In the genomic region with DNA sequence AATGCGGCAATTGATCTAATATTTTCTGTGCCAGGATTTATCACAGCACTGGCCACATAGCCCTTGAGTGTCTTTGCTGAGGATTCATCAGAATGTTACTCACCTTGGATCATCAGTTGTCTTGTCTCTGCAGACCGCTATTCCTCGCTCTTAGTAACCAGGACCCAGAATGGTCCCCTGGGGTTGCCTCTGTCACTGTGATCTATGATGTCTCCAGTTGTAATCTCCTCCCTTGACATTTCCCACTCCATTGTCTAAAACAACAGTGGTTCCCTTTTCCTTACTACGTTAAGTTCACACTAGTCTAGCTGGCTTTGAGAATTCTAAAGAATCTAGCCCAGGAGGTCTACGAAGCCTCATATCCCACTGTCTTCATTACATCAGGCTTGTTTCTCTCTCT, we compare ENCODE assay signal across 13 cellular contexts.
A peak's percentile ranks its signal among the peaks of the same experiment; 100 is the strongest.
DNase-seq lines count a peak whose midpoint lies in the region; ATAC-seq, FAIRE-seq and TF ChIP-seq lines count a peak whose summit lies in the region.
"Had no signal": no experiment of that assay in that cellular context is flagged by ENCODE, and none has a peak within 500 bp of the region (broad histone marks: within the 10 kb centered on the region; RNA-seq: fewer than 3 reads in every experiment).

No MANE protein-coding gene starts in this region.

- peak overlapping the region; percentile 19 to 41 for H3K27ac Mint-ChIP-seq in T-cell
- H3K27ac Mint-ChIP-seq in stimulated activated naive B cell treated with anti-CD40 and anti-IgM and Interleukin-4, amounts not matched to agents 10 μg/mL and 1 μg/mL and 100 μg/mL, for 72 hours = no peak overlapping the region
- H3K27ac Mint-ChIP-seq in Caco-2 (ENCODE audit: unreplicated experiment) = no peak overlapping the region
- H3K27ac Mint-ChIP-seq: activated T-cell treated with anti-CD3 and anti-CD28 coated beads, Interleukin-2, amount 50 U/mL, for 72 hours had no signal

- no peaks in the 10 kb centered on the region for H3K79me2 ChIP-seq in DND-41 (ENCODE audit: insufficient read depth, low read length)

- H3K27me3 ChIP-seq in DND-41 (ENCODE audit: insufficient read depth, low read length, poor library complexity) = no peaks in the 10 kb centered on the region
- H3K27me3 ChIP-seq in foreskin keratinocyte = no peaks in the 10 kb centered on the region
- no peaks in the 10 kb centered on the region for H3K27me3 ChIP-seq in skeletal muscle satellite cell (ENCODE audit: control insufficient read depth, insufficient read depth, low read length)
- no peaks in the 10 kb centered on the region for H3K27me3 ChIP-seq in pancreas
- H3K27me3 ChIP-seq in Caco-2 (replicated peaks; ENCODE audit: control insufficient read depth, insufficient read depth, low read length) = no peaks in the 10 kb centered on the region

- no peaks in the 10 kb centered on the region for H3K36me3 ChIP-seq in DND-41 (ENCODE audit: insufficient read depth, low read length)
- no peaks in the 10 kb centered on the region for H3K36me3 ChIP-seq in skeletal muscle satellite cell (ENCODE audit: insufficient read depth, low read length)
- no peaks in the 10 kb centered on the region for H3K36me3 ChIP-seq in pancreas
- H3K36me3 ChIP-seq in Caco-2 (ENCODE audit: control insufficient read depth, insufficient read depth, low read length) = no peaks in the 10 kb centered on the region

- H4K20me1 ChIP-seq in DND-41 (ENCODE audit: insufficient read depth, low read length) = no peaks in the 10 kb centered on the region

- peak overlapping the region; percentile 44; the same call in 1 of the 2 replicates for H3K4me2 ChIP-seq in DND-41 (ENCODE audit: insufficient read depth, low read length)
- peak overlapping the region; percentile 2 for H3K4me2 ChIP-seq in skeletal muscle satellite cell (ENCODE audit: low read length)

- no peak overlapping the region for H3K9ac ChIP-seq in DND-41 (ENCODE audit: low read depth, low read length)
- peak overlapping the region; percentile 83 for H3K9ac ChIP-seq in skeletal muscle satellite cell (ENCODE audit: low read depth, low read length)

- no peak for TF ChIP-seq CTCF in DND-41 (IDR thresholded peaks at IDR 0.05; ENCODE audit: borderline replicate concordance, extremely low read depth, low read length, poor library complexity, severe bottlenecking)
- TF ChIP-seq CTCF in foreskin keratinocyte (conservative IDR thresholded peaks at IDR 0.05) = no peak
- TF ChIP-seq CTCF in pancreas (IDR thresholded peaks at IDR 0.05) = no peak
- no peak for TF ChIP-seq CTCF in Caco-2 (IDR thresholded peaks at IDR 0.05; ENCODE audit: insufficient read depth in 1 of 2, low read depth in 1 of 2, low read length in 1 of 2, severe bottlenecking in 1 of 2, unreplicated experiment in 1 of 2)

- POLR2A ChIA-PET in T-cell (lab: Charles Lee) (interaction anchor here in 1 of 2 donors (1.5 kb wide), 1 partner anchor 197 kb away, joined by 9 read pairs; a partner anchor contains a TSS), Caco-2 (lab: Charles Lee) (no interaction called here)

- FAIRE-seq in pancreas (lab: Jason Lieb, UNC) = no peak
- FAIRE-seq: colon had no signal

- H3K27me3 Mint-ChIP-seq in T-cell = no peaks in the 10 kb centered on the region
- H3K27me3 Mint-ChIP-seq in stimulated activated naive B cell treated with anti-CD40 and anti-IgM and Interleukin-4, amounts not matched to agents 10 μg/mL and 1 μg/mL and 100 μg/mL, for 72 hours = peaks cover 16 to 23% of the 10 kb centered on the region in 2 donors
- peaks cover 9% of the 10 kb centered on the region for H3K27me3 Mint-ChIP-seq in Caco-2 (ENCODE audit: insufficient read depth, unreplicated experiment)

- CTCF ChIA-PET in T-cell (lab: Charles Lee) (interaction anchor here in 1 of 2 donors (0.6 kb wide), 1 partner anchor 31 kb away, joined by 3 read pairs; no protein-coding TSS in a partner anchor), Caco-2 (lab: Charles Lee) (no interaction called here)

- H2AFZ ChIP-seq in DND-41 (ENCODE audit: low read depth, low read length) = no peak overlapping the region

- peak overlapping the region; percentile 28; the same call in 1 of the 2 replicates for H3K27ac ChIP-seq in DND-41 (ENCODE audit: low read length)
- no peak overlapping the region for H3K27ac ChIP-seq in foreskin keratinocyte
- H3K27ac ChIP-seq in pancreas = no peak overlapping the region
- H3K27ac ChIP-seq: VCaP had no signal

- H3K9me3 Mint-ChIP-seq in T-cell (no peaks in the 10 kb centered on the region), Caco-2 (ENCODE audit: unreplicated experiment) (no peaks in the 10 kb centered on the region)
- H3K9me3 Mint-ChIP-seq in stimulated activated naive B cell treated with anti-CD40 and anti-IgM and Interleukin-4, amounts not matched to agents 10 μg/mL and 1 μg/mL and 100 μg/mL, for 72 hours = peaks cover 2 to 3% of the 10 kb centered on the region in 2 donors
- H3K9me3 Mint-ChIP-seq: activated T-cell treated with anti-CD3 and anti-CD28 coated beads, Interleukin-2, amount 50 U/mL, for 72 hours had no signal

- H3K4me1 ChIP-seq in DND-41 (ENCODE audit: insufficient read depth, low read length) (peaks cover 45% of the 10 kb centered on the region), foreskin keratinocyte (peaks cover 17% of the 10 kb centered on the region), skeletal muscle satellite cell (ENCODE audit: control insufficient read depth, insufficient read depth, low read length) (peaks cover 46% of the 10 kb centered on the region), pancreas (no peaks in the 10 kb centered on the region), Caco-2 (no peaks in the 10 kb centered on the region)

- no TSS peak for BruUV-seq in Caco-2 (replicated peaks; lab: Mats Ljungman, UMichigan)

- peaks cover 52 to 78% (median 71%) of the 10 kb centered on the region in 3 donors for H3K4me1 Mint-ChIP-seq in T-cell
- peaks cover 11 to 14% of the 10 kb centered on the region in 2 donors for H3K4me1 Mint-ChIP-seq in stimulated activated naive B cell treated with anti-CD40 and anti-IgM and Interleukin-4, amounts not matched to agents 10 μg/mL and 1 μg/mL and 100 μg/mL, for 72 hours
- H3K4me1 Mint-ChIP-seq in Caco-2 (ENCODE audit: low read depth, unreplicated experiment) = no peaks in the 10 kb centered on the region

- no peak for DNase-seq in DND-41
- DNase-seq in T-cell = no peak
- DNase-seq in foreskin keratinocyte = no peak
- DNase-seq in amniotic stem cell (lab: John Stamatoyannopoulos, UW) = no peak
- no peak for DNase-seq in pancreas
- DNase-seq in stimulated activated naive B cell treated with anti-CD40 and anti-IgM and Interleukin-4, amounts not matched to agents 10 μg/mL and 1 μg/mL and 100 μg/mL, for 72 hours = no peak
- no peak for DNase-seq in Caco-2
- DNase-seq: Karpas-422, NCI-H2081 treated with DMSO at 0.1 percent for 48 hours had no signal

- WGBS in pancreas, 2 donors = 83 to 91% methylated on average over 5 of the region's 5 CpGs

- peak overlapping the region in 1 of 3 donors; percentile 26 for H3K4me3 Mint-ChIP-seq in T-cell
- H3K4me3 Mint-ChIP-seq in stimulated activated naive B cell treated with anti-CD40 and anti-IgM and Interleukin-4, amounts not matched to agents 10 μg/mL and 1 μg/mL and 100 μg/mL, for 72 hours = no peak overlapping the region
- H3K4me3 Mint-ChIP-seq in Caco-2 (ENCODE audit: unreplicated experiment) = no peak overlapping the region

- ATAC-seq in DND-41 (ENCODE audit: insufficient read depth, low read depth) = no peak
- no peak for ATAC-seq in T-cell (replicated peaks in 1 of 4)
- peak; percentile 19 for ATAC-seq in foreskin keratinocyte
- no peak for ATAC-seq in pancreas
- ATAC-seq in stimulated activated naive B cell treated with anti-CD40 and anti-IgM and Interleukin-4, amounts not matched to agents 10 μg/mL and 1 μg/mL and 100 μg/mL, for 72 hours (replicated peaks) = no peak

- no peaks in the 10 kb centered on the region for H3K9me3 ChIP-seq in DND-41 (ENCODE audit: insufficient read depth, low read length, severe bottlenecking)
- no peaks in the 10 kb centered on the region for H3K9me3 ChIP-seq in skeletal muscle satellite cell (replicated peaks; ENCODE audit: low read length)
- H3K9me3 ChIP-seq in pancreas = no peaks in the 10 kb centered on the region
- H3K9me3 ChIP-seq in Caco-2 = 0 out of 2 replicates have a peak, but pooled peaks cover 5% of the 10 kb centered on the region

- H3K36me3 Mint-ChIP-seq in T-cell (no peaks in the 10 kb centered on the region), Caco-2 (ENCODE audit: insufficient read depth, unreplicated experiment) (no peaks in the 10 kb centered on the region)
- H3K36me3 Mint-ChIP-seq in stimulated activated naive B cell treated with anti-CD40 and anti-IgM and Interleukin-4, amounts not matched to agents 10 μg/mL and 1 μg/mL and 100 μg/mL, for 72 hours = no peaks in the 10 kb centered on the region

- intact Hi-C loops in pancreas (cut with DNase I) = no loop called here
- intact Hi-C loops in Caco-2 (cut with micrococcal nuclease; ENCODE audit: unreplicated experiment) = no loop called here

- H3K4me3 ChIP-seq in DND-41 (ENCODE audit: low read depth in 1 of 2, low read length in 2 of 2) = no peak overlapping the region
- no peak overlapping the region for H3K4me3 ChIP-seq in skeletal muscle satellite cell (ENCODE audit: low read length)
- H3K4me3 ChIP-seq in pancreas = no peak overlapping the region
- H3K4me3 ChIP-seq in Caco-2 (ENCODE audit: low read depth, low read length) = no peak overlapping the region

Comparison
In these comparisons a context has a peak if more than half of its experiments do, and no peak if none do; other contexts are left out.
1. H3K27ac Mint-ChIP-seq: peak in T-cell (2 of 2); none in stimulated activated naive B cell treated with anti-CD40 and anti-IgM and Interleukin-4, amounts not matched to agents 10 μg/mL and 1 μg/mL and 100 μg/mL, for 72 hours (single experiment) and Caco-2 (single experiment).